ENCODE assay signal across 8 cellular contexts in the genomic region with DNA sequence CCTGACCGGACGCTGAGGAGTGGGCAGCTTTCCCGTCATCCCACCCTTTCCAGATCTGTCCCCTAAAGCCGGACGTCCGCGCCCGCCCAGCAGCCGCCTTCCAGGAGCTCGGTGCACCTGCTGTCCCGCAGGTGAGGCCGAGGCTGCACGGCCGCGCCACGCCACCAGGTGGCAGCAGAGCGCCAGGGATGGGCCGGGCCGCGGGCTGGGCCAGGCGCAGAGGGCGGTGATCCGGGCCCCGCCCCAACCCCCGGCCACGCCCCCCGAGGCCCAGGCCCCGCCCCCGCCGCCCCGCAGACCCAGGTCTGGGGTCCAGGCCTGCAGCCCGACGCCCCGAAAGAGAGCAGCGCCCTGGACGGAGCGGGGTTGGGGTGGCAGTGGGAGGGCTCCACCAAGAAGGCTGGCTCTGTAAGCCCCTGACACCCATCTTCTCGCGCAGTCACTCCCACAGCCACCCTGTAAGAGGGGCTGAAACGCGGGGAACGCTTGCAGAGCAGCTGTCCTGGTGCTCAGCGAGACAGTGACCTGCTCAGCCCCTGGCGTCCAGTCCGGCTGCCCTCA. TPM values are rescaled to one million over a fixed set of nuclear protein-coding genes. Genes with fewer than 3 reads are reported as not detected.
DNase-seq lines count a peak whose midpoint lies in the region; ATAC-seq and TF ChIP-seq lines count a peak whose summit lies in the region.

No MANE protein-coding gene starts in this region.

- TF ChIP-seq CTCF in C4-2B (conservative IDR thresholded peaks at IDR 0.05) (peak; percentile 95), epithelial cell of proximal tubule (conservative IDR thresholded peaks at IDR 0.05; ENCODE audit: low read depth, low read length) (peak; percentile 68), nephron (IDR thresholded peaks at IDR 0.05; ENCODE audit: unreplicated experiment in 3 of 3) (peak; percentile 96 to 99 (median 98))

- ATAC-seq in GM19372 (IDR thresholded peaks at IDR 0.05; ENCODE audit: low read depth, unreplicated experiment), result peak; percentile 49
- ATAC-seq in stimulated activated naive B cell treated with anti-CD40 and anti-IgM and Interleukin-4, amounts not matched to agents 10 μg/mL and 1 μg/mL and 100 μg/mL, for 72 hours (replicated peaks), result peak; percentile 96 to 98

- DNase-seq in NCI-H345 treated with DMSO at 0.1 percent for 48 hours (lab: John Stamatoyannopoulos, UW; ENCODE audit: unreplicated experiment), result peak; percentile 44
- DNase-seq in activated CD8-positive, alpha-beta memory T cell treated with anti-CD3 and anti-CD28 coated beads, Interleukin-2, amount 50 U/mL, for 4 hours, result peak; percentile 91
- DNase-seq in epithelial cell of proximal tubule (ENCODE audit: low read depth), result no peak
- peak; percentile 79 for DNase-seq in stimulated activated naive B cell treated with anti-CD40 and anti-IgM and Interleukin-4, amounts not matched to agents 10 μg/mL and 1 μg/mL and 100 μg/mL, for 72 hours
- DNase-seq in HCEC 1CT, result no peak

- no peak overlapping the region for H3K27ac Mint-ChIP-seq in nephron
- H3K27ac Mint-ChIP-seq in stimulated activated naive B cell treated with anti-CD40 and anti-IgM and Interleukin-4, amounts not matched to agents 10 μg/mL and 1 μg/mL and 100 μg/mL, for 72 hours, result peak overlapping the region; percentile 51

- H3K36me3 Mint-ChIP-seq in nephron (ENCODE audit: low read depth), result peaks cover 3% of the 10 kb centered on the region
- peaks cover 2 to 3% of the 10 kb centered on the region in 2 donors for H3K36me3 Mint-ChIP-seq in stimulated activated naive B cell treated with anti-CD40 and anti-IgM and Interleukin-4, amounts not matched to agents 10 μg/mL and 1 μg/mL and 100 μg/mL, for 72 hours

- peak overlapping the region in 1 of 3 experiments; percentile 45 for H3K4me3 Mint-ChIP-seq in nephron
- H3K4me3 Mint-ChIP-seq in stimulated activated naive B cell treated with anti-CD40 and anti-IgM and Interleukin-4, amounts not matched to agents 10 μg/mL and 1 μg/mL and 100 μg/mL, for 72 hours, result no peak overlapping the region

- H3K27me3 Mint-ChIP-seq in nephron (ENCODE audit: low read depth), result peaks cover 42% of the 10 kb centered on the region
- H3K27me3 Mint-ChIP-seq in stimulated activated naive B cell treated with anti-CD40 and anti-IgM and Interleukin-4, amounts not matched to agents 10 μg/mL and 1 μg/mL and 100 μg/mL, for 72 hours, result peaks cover 47 to 49% of the 10 kb centered on the region in 2 donors

- peaks cover 11% of the 10 kb centered on the region for H3K9me3 Mint-ChIP-seq in nephron
- peaks cover 2 to 7% of the 10 kb centered on the region in 2 donors for H3K9me3 Mint-ChIP-seq in stimulated activated naive B cell treated with anti-CD40 and anti-IgM and Interleukin-4, amounts not matched to agents 10 μg/mL and 1 μg/mL and 100 μg/mL, for 72 hours

- H3K27ac ChIP-seq in C4-2B, result no peak overlapping the region

- H3K4me3 ChIP-seq in epithelial cell of proximal tubule (ENCODE audit: low read depth, low read length), result no peak overlapping the region

- peaks cover 39% of the 10 kb centered on the region for H3K4me1 Mint-ChIP-seq in nephron
- H3K4me1 Mint-ChIP-seq in stimulated activated naive B cell treated with anti-CD40 and anti-IgM and Interleukin-4, amounts not matched to agents 10 μg/mL and 1 μg/mL and 100 μg/mL, for 72 hours, result peaks cover 2 to 10% of the 10 kb centered on the region in 2 donors

RNA-seq across cellular contexts. Expression of a gene that starts 32.2 kb away (rescaled TPM):
- not detected in 2 replicates for total RNA-seq in epithelial cell of proximal tubule

Comparison
In these comparisons a context has a peak if more than half of its experiments do, and no peak if none do; other contexts are left out.
1. DNase-seq: peak in NCI-H345 treated with DMSO at 0.1 percent for 48 hours (single experiment), activated CD8-positive, alpha-beta memory T cell treated with anti-CD3 and anti-CD28 coated beads, Interleukin-2, amount 50 U/mL, for 4 hours (single experiment) and stimulated activated naive B cell treated with anti-CD40 and anti-IgM and Interleukin-4, amounts not matched to agents 10 μg/mL and 1 μg/mL and 100 μg/mL, for 72 hours (single experiment); none in epithelial cell of proximal tubule (single experiment) and HCEC 1CT (single experiment).
2. Peak in every context shown above with its lines, with median percentiles within 50 percentile points of each other: CTCF ChIP-seq.